ENCODE assay signal across 24 cellular contexts in genomic region chr5:77316871-77317661, GRCh38.
DNase-seq lines count a peak whose midpoint lies in the region; ATAC-seq and TF ChIP-seq lines count a peak whose summit lies in the region.
"Had no signal": no experiment of that assay in that cellular context is flagged by ENCODE, and none has a peak within 500 bp of the region (broad histone marks: within the 10 kb centered on the region; RNA-seq: fewer than 3 reads in every experiment).

No MANE protein-coding gene starts in this region.

- DNase-seq in AG08395 (ENCODE audit: low spot score) (peak; percentile 39), GM23248 (peak; percentile 50), adipocyte (ENCODE audit: low read depth) (peak; percentile 25), iris pigment epithelial cell (ENCODE audit: low read depth) (peak; percentile 21), ureter (ENCODE audit: low spot score) (no peak), Calu3 (no peak)
- DNase-seq in activated CD4-positive, alpha-beta T cell treated with anti-CD3 and anti-CD28 coated beads, Interleukin-2, amount 10 ng/mL, durations not matched to agents 24 days and 14 days: no peak
- no peak for DNase-seq in activated naive CD4-positive, alpha-beta T cell treated with anti-CD3 and anti-CD28 coated beads, Interleukin-2, amount 50 U/mL, for 72 hours (ENCODE audit: low spot score in 2 of 2)
- DNase-seq: activated CD4-positive, alpha-beta memory T cell treated with anti-CD3 and anti-CD28 coated beads, Interleukin-2, amount 10 ng/mL, durations not matched to agents 7 days and 5 days; activated CD4-positive, CD25-positive, alpha-beta regulatory T cell; activated gamma-delta T cell; activated T-cell treated with anti-CD3 and anti-CD28 coated beads for 4 hours; dermis blood vessel endothelial cell; KG1; lower lobe of right lung; MV-4-11; NCI-H526; stimulated activated CD4-positive, alpha-beta T cell treated with anti-CD3 and anti-CD28 coated beads, Interleukin-2, amount 100 ng/mL, for 48 hours; stimulated activated naive B cell treated with anti-CD40 and anti-IgM and Interleukin-4, amounts not matched to agents 10 μg/mL and 1 μg/mL and 100 μg/mL, for 72 hours; testis had no signal

- H3K36me3 ChIP-seq in GM23248 (ENCODE audit: low read depth): no peaks in the 10 kb centered on the region
- no peaks in the 10 kb centered on the region for H3K36me3 ChIP-seq in adipocyte (ENCODE audit: control insufficient read depth, insufficient read depth, low read length, severe bottlenecking)
- H3K36me3 ChIP-seq: BLaER1 treated with 17β-estradiol and CSF1 and Interleukin-3, amounts not matched to agents 10 nM and 100 nM; HAP-1; lower lobe of right lung; neural progenitor cell had no signal

- 45 to 58% methylated on average over 1 of the region's 1 CpG for WGBS in GM23248 (ENCODE audit: low coverage in 1 of 2, low lambda C conversion rate in 2 of 2, missing lambda C conversion rate in 2 of 2), 2 experiments

- no peaks in the 10 kb centered on the region for H4K20me1 ChIP-seq in GM23248 (ENCODE audit: insufficient read depth)
- H4K20me1 ChIP-seq: BLaER1 treated with 17β-estradiol and CSF1 and Interleukin-3, amounts not matched to agents 10 nM and 100 nM had no signal

- no peaks in the 10 kb centered on the region for H3K9me2 ChIP-seq in GM23248 (ENCODE audit: insufficient read depth)

- intact Hi-C loops in activated CD4-positive, alpha-beta T cell treated with anti-CD3 and anti-CD28 coated beads, Interleukin-2, amount 10 ng/mL, durations not matched to agents 24 days and 14 days (cut with micrococcal nuclease): no loop called here
- intact Hi-C loops in Calu3 (cut with micrococcal nuclease; ENCODE audit: unreplicated experiment): no loop called here

- H3K4me3 Mint-ChIP-seq in activated CD4-positive, alpha-beta T cell treated with anti-CD3 and anti-CD28 coated beads, Interleukin-2, amount 10 ng/mL, durations not matched to agents 24 days and 14 days: no peak overlapping the region
- no peak overlapping the region for H3K4me3 Mint-ChIP-seq in Calu3 (ENCODE audit: low read depth, unreplicated experiment)
- H3K4me3 Mint-ChIP-seq: activated CD4-positive, alpha-beta memory T cell treated with anti-CD3 and anti-CD28 coated beads, Interleukin-2, amount 10 ng/mL, durations not matched to agents 7 days and 5 days; neural progenitor cell; stimulated activated naive B cell treated with anti-CD40 and anti-IgM and Interleukin-4, amounts not matched to agents 10 μg/mL and 1 μg/mL and 100 μg/mL, for 72 hours had no signal

- H3K27ac Mint-ChIP-seq in activated CD4-positive, alpha-beta T cell treated with anti-CD3 and anti-CD28 coated beads, Interleukin-2, amount 10 ng/mL, durations not matched to agents 24 days and 14 days: no peak overlapping the region
- no peak overlapping the region for H3K27ac Mint-ChIP-seq in Calu3 (ENCODE audit: unreplicated experiment)
- no peak overlapping the region for H3K27ac Mint-ChIP-seq in activated naive CD4-positive, alpha-beta T cell treated with anti-CD3 and anti-CD28 coated beads, Interleukin-2, amount 50 U/mL, for 72 hours
- H3K27ac Mint-ChIP-seq: activated CD4-positive, alpha-beta memory T cell treated with anti-CD3 and anti-CD28 coated beads, Interleukin-2, amount 10 ng/mL, durations not matched to agents 7 days and 5 days; neural progenitor cell; stimulated activated naive B cell treated with anti-CD40 and anti-IgM and Interleukin-4, amounts not matched to agents 10 μg/mL and 1 μg/mL and 100 μg/mL, for 72 hours had no signal

- no peaks in the 10 kb centered on the region for H3K36me3 Mint-ChIP-seq in activated CD4-positive, alpha-beta T cell treated with anti-CD3 and anti-CD28 coated beads, Interleukin-2, amount 10 ng/mL, durations not matched to agents 24 days and 14 days (ENCODE audit: low read depth)
- H3K36me3 Mint-ChIP-seq in Calu3 (ENCODE audit: insufficient read depth, unreplicated experiment): no peaks in the 10 kb centered on the region
- H3K36me3 Mint-ChIP-seq in activated naive CD4-positive, alpha-beta T cell treated with anti-CD3 and anti-CD28 coated beads, Interleukin-2, amount 50 U/mL, for 72 hours: no peaks in the 10 kb centered on the region
- H3K36me3 Mint-ChIP-seq: neural progenitor cell; stimulated activated naive B cell treated with anti-CD40 and anti-IgM and Interleukin-4, amounts not matched to agents 10 μg/mL and 1 μg/mL and 100 μg/mL, for 72 hours had no signal

- no peaks in the 10 kb centered on the region for H3K9me3 ChIP-seq in GM23248 (ENCODE audit: low read depth)
- no peaks in the 10 kb centered on the region for H3K9me3 ChIP-seq in adipocyte (ENCODE audit: control insufficient read depth, low read length)
- H3K9me3 ChIP-seq: BLaER1 treated with 17β-estradiol and CSF1 and Interleukin-3, amounts not matched to agents 10 nM and 100 nM; HAP-1; lower lobe of right lung; testis had no signal

- H3K27ac ChIP-seq in GM23248: no peak overlapping the region
- H3K27ac ChIP-seq: BLaER1 treated with 17β-estradiol and CSF1 and Interleukin-3, amounts not matched to agents 10 nM and 100 nM; lower lobe of right lung; neural progenitor cell; RWPE1; testis had no signal

- CTCF ChIA-PET in Calu3 (lab: Charles Lee): interaction anchor here (0.7 kb wide), 1 partner anchor 109 kb away, joined by 3 read pairs; no protein-coding TSS in a partner anchor

- peaks cover 7% of the 10 kb centered on the region; the same call in 1 of the 2 replicates for H3K4me1 ChIP-seq in GM23248 (ENCODE audit: insufficient read depth)
- peaks cover 18% of the 10 kb centered on the region for H3K4me1 ChIP-seq in adipocyte (ENCODE audit: control insufficient read depth, insufficient read depth, low read length)
- H3K4me1 ChIP-seq: BLaER1 treated with 17β-estradiol and CSF1 and Interleukin-3, amounts not matched to agents 10 nM and 100 nM; HAP-1; lower lobe of right lung; testis had no signal

- no peaks in the 10 kb centered on the region for H3K9me3 Mint-ChIP-seq in activated CD4-positive, alpha-beta T cell treated with anti-CD3 and anti-CD28 coated beads, Interleukin-2, amount 10 ng/mL, durations not matched to agents 24 days and 14 days
- H3K9me3 Mint-ChIP-seq in Calu3 (ENCODE audit: low read depth, unreplicated experiment): no peaks in the 10 kb centered on the region
- H3K9me3 Mint-ChIP-seq in activated naive CD4-positive, alpha-beta T cell treated with anti-CD3 and anti-CD28 coated beads, Interleukin-2, amount 50 U/mL, for 72 hours: peaks cover 0 to 6% of the 10 kb centered on the region in 2 donors
- H3K9me3 Mint-ChIP-seq: activated CD4-positive, alpha-beta memory T cell treated with anti-CD3 and anti-CD28 coated beads, Interleukin-2, amount 10 ng/mL, durations not matched to agents 7 days and 5 days; neural progenitor cell had no signal

- H3K4me1 Mint-ChIP-seq in activated CD4-positive, alpha-beta T cell treated with anti-CD3 and anti-CD28 coated beads, Interleukin-2, amount 10 ng/mL, durations not matched to agents 24 days and 14 days: no peaks in the 10 kb centered on the region
- no peaks in the 10 kb centered on the region for H3K4me1 Mint-ChIP-seq in Calu3 (ENCODE audit: low read depth, unreplicated experiment)
- H3K4me1 Mint-ChIP-seq: activated CD4-positive, alpha-beta memory T cell treated with anti-CD3 and anti-CD28 coated beads, Interleukin-2, amount 10 ng/mL, durations not matched to agents 7 days and 5 days had no signal

- no peak overlapping the region for H3K4me3 ChIP-seq in GM23248
- H3K4me3 ChIP-seq in adipocyte (ENCODE audit: low read length): no peak overlapping the region
- H3K4me3 ChIP-seq: BLaER1 treated with 17β-estradiol and CSF1 and Interleukin-3, amounts not matched to agents 10 nM and 100 nM; HAP-1; lower lobe of right lung; neural progenitor cell; testis had no signal

- H2AFZ ChIP-seq in GM23248: no peak overlapping the region
- H2AFZ ChIP-seq: neural progenitor cell had no signal

- BruUV-seq in Calu3 (replicated peaks; lab: Mats Ljungman, UMichigan): no TSS peak

- no peaks in the 10 kb centered on the region for H3F3A ChIP-seq in GM23248 (ENCODE audit: insufficient read depth)

- H3K27me3 Mint-ChIP-seq in activated CD4-positive, alpha-beta T cell treated with anti-CD3 and anti-CD28 coated beads, Interleukin-2, amount 10 ng/mL, durations not matched to agents 24 days and 14 days: peaks cover 19% of the 10 kb centered on the region
- no peaks in the 10 kb centered on the region for H3K27me3 Mint-ChIP-seq in Calu3 (ENCODE audit: unreplicated experiment)
- H3K27me3 Mint-ChIP-seq: stimulated activated naive B cell treated with anti-CD40 and anti-IgM and Interleukin-4, amounts not matched to agents 10 μg/mL and 1 μg/mL and 100 μg/mL, for 72 hours had no signal

- no peaks in the 10 kb centered on the region for H3K79me2 ChIP-seq in GM23248 (ENCODE audit: insufficient read depth)

- TF ChIP-seq CTCF in Calu3 (IDR thresholded peaks at IDR 0.05; ENCODE audit: unreplicated experiment): no peak

- no peak for ATAC-seq in activated naive CD4-positive, alpha-beta T cell treated with anti-CD3 and anti-CD28 coated beads, Interleukin-2, amount 50 U/mL, for 72 hours
- ATAC-seq: lower lobe of right lung; stimulated activated naive B cell treated with anti-CD40 and anti-IgM and Interleukin-4, amounts not matched to agents 10 μg/mL and 1 μg/mL and 100 μg/mL, for 72 hours had no signal

- H3K9ac ChIP-seq in GM23248: no peak overlapping the region
- no peak overlapping the region for H3K9ac ChIP-seq in adipocyte (ENCODE audit: low read length)
- H3K9ac ChIP-seq: BLaER1 treated with 17β-estradiol and CSF1 and Interleukin-3, amounts not matched to agents 10 nM and 100 nM; neural progenitor cell had no signal

- H3K27me3 ChIP-seq in GM23248 (replicated peaks; ENCODE audit: insufficient read depth) (no peaks in the 10 kb centered on the region), adipocyte (replicated peaks; ENCODE audit: control insufficient read depth, insufficient read depth, low read length) (no peaks in the 10 kb centered on the region)
- H3K27me3 ChIP-seq: BLaER1 treated with 17β-estradiol and CSF1 and Interleukin-3, amounts not matched to agents 10 nM and 100 nM; neural progenitor cell; testis had no signal

- no peak overlapping the region for H3K4me2 ChIP-seq in GM23248 (ENCODE audit: unreplicated experiment)
- H3K4me2 ChIP-seq: neural progenitor cell had no signal

- in situ Hi-C loops in GM23248 (cut with MboI): no loop called here

Comparison
In these comparisons a context has a peak if more than half of its experiments do, and no peak if none do; other contexts are left out.
1. DNase-seq: peak in AG08395 (single experiment), GM23248 (single experiment), adipocyte (single experiment) and iris pigment epithelial cell (single experiment); none in activated CD4-positive, alpha-beta T cell treated with anti-CD3 and anti-CD28 coated beads, Interleukin-2, amount 10 ng/mL, durations not matched to agents 24 days and 14 days (single experiment), ureter (single experiment), Calu3 (single experiment) and activated naive CD4-positive, alpha-beta T cell treated with anti-CD3 and anti-CD28 coated beads, Interleukin-2, amount 50 U/mL, for 72 hours (0 of 2).